ENCODE assay signal across 8 cellular contexts in genomic region chr7:2698581-2699288, GRCh38. TPM values are rescaled to one million over a fixed set of nuclear protein-coding genes. Genes with fewer than 3 reads are reported as not detected.
A peak's percentile ranks its signal among the peaks of the same experiment; 100 is the strongest.
DNase-seq lines count a peak whose midpoint lies in the region; ATAC-seq, FAIRE-seq and TF ChIP-seq lines count a peak whose summit lies in the region.

No MANE protein-coding gene starts in this region.

- CTCF ChIA-PET in activated CD4-positive, alpha-beta memory T cell treated with anti-CD3 and anti-CD28 coated beads, Interleukin-2, amount 10 ng/mL, durations not matched to agents 7 days and 5 days (lab: Charles Lee): interaction anchor here (0.6 to 5.4 kb wide), 14 partner anchors 9 to 248 kb away, joined by 3 to 98 read pairs (median 4); no protein-coding TSS in a partner anchor

- no peaks in the 10 kb centered on the region for H3K36me3 Mint-ChIP-seq in activated CD4-positive, alpha-beta memory T cell treated with anti-CD3 and anti-CD28 coated beads, Interleukin-2, amount 10 ng/mL, durations not matched to agents 7 days and 5 days (ENCODE audit: low read depth)

- H3K27ac ChIP-seq in KOPT-K1 (ENCODE audit: low read depth, low read length, poor library complexity, severe bottlenecking): peak overlapping the region; percentile 45

- FAIRE-seq in D721Med (lab: Jason Lieb, UNC): no peak

- no peaks in the 10 kb centered on the region for H3K36me3 ChIP-seq in GM06990 (ENCODE audit: control insufficient read depth, insufficient read depth, low read length)
- H3K36me3 ChIP-seq in KOPT-K1 (ENCODE audit: insufficient read depth, low read length): no peaks in the 10 kb centered on the region

- peak overlapping the region; percentile 75 for H3K27ac Mint-ChIP-seq in activated CD4-positive, alpha-beta memory T cell treated with anti-CD3 and anti-CD28 coated beads, Interleukin-2, amount 10 ng/mL, durations not matched to agents 7 days and 5 days

- H3K27me3 ChIP-seq in GM06990 (replicated peaks; ENCODE audit: control insufficient read depth, insufficient read depth, low read length): no peaks in the 10 kb centered on the region

- DNase-seq in GM06990 (ENCODE audit: extremely low read depth, insufficient read length) (peak; percentile 87), D721Med (ENCODE audit: insufficient read length, low spot score) (no peak), HK-2 (ENCODE audit: unreplicated experiment) (no peak), HuH-7 (ENCODE audit: low spot score) (no peak)
- peak; percentile 84 for DNase-seq in activated CD4-positive, alpha-beta memory T cell treated with anti-CD3 and anti-CD28 coated beads, Interleukin-2, amount 10 ng/mL, durations not matched to agents 7 days and 5 days
- DNase-seq in stimulated activated CD4-positive, alpha-beta T cell treated with anti-CD3 and anti-CD28 coated beads, Interleukin-15, amount 100 ng/mL, for 48 hours (ENCODE audit: low read depth in 2 of 2): peak; percentile 34 to 40

- POLR2A ChIA-PET in activated CD4-positive, alpha-beta memory T cell treated with anti-CD3 and anti-CD28 coated beads, Interleukin-2, amount 10 ng/mL, durations not matched to agents 7 days and 5 days (lab: Charles Lee): interaction anchor here (0.6 to 3.6 kb wide), 13 partner anchors 9 to 295 kb away, joined by 3 to 62 read pairs (median 4); partner anchors contain the start of gene CHST12

- H3K4me1 Mint-ChIP-seq in activated CD4-positive, alpha-beta memory T cell treated with anti-CD3 and anti-CD28 coated beads, Interleukin-2, amount 10 ng/mL, durations not matched to agents 7 days and 5 days: peaks cover 30% of the 10 kb centered on the region

- H3K9me3 ChIP-seq in KOPT-K1 (ENCODE audit: insufficient read depth, low read length, poor library complexity, severe bottlenecking): no peaks in the 10 kb centered on the region

- TF ChIP-seq CTCF in GM06990 (IDR thresholded peaks at IDR 0.05; ENCODE audit: insufficient read depth, low read length, poor library complexity, severe bottlenecking): no peak
- no peak for TF ChIP-seq CTCF in D721Med (IDR thresholded peaks at IDR 0.05; ENCODE audit: insufficient read depth, missing control alignments)

- ATAC-seq in GM21526 (IDR thresholded peaks at IDR 0.05; ENCODE audit: low FRiP score, unreplicated experiment): peak; percentile 90

- peaks cover 9% of the 10 kb centered on the region for H3K27me3 Mint-ChIP-seq in activated CD4-positive, alpha-beta memory T cell treated with anti-CD3 and anti-CD28 coated beads, Interleukin-2, amount 10 ng/mL, durations not matched to agents 7 days and 5 days

- no peak overlapping the region; the same call in 1 of the 2 replicates for H3K4me3 ChIP-seq in GM06990 (replicated peaks; ENCODE audit: low read depth, low read length)

- H3K4me3 Mint-ChIP-seq in activated CD4-positive, alpha-beta memory T cell treated with anti-CD3 and anti-CD28 coated beads, Interleukin-2, amount 10 ng/mL, durations not matched to agents 7 days and 5 days: peak overlapping the region; percentile 50

- H3K9me3 Mint-ChIP-seq in activated CD4-positive, alpha-beta memory T cell treated with anti-CD3 and anti-CD28 coated beads, Interleukin-2, amount 10 ng/mL, durations not matched to agents 7 days and 5 days: no peaks in the 10 kb centered on the region

RNA-seq across cellular contexts. Expression of gene AMZ1, which starts 10.7 kb away (rescaled TPM):
- under 1 TPM; 0.78 to 0.88 TPM for total RNA-seq in activated CD4-positive, alpha-beta memory T cell treated with anti-CD3 and anti-CD28 coated beads, Interleukin-2, amount 10 ng/mL, durations not matched to agents 7 days and 5 days

Comparison
In these comparisons a context has a peak if more than half of its experiments do, and no peak if none do; other contexts are left out.
1. DNase-seq: peak in GM06990 (single experiment), activated CD4-positive, alpha-beta memory T cell treated with anti-CD3 and anti-CD28 coated beads, Interleukin-2, amount 10 ng/mL, durations not matched to agents 7 days and 5 days (single experiment) and stimulated activated CD4-positive, alpha-beta T cell treated with anti-CD3 and anti-CD28 coated beads, Interleukin-15, amount 100 ng/mL, for 48 hours (2 of 2); none in D721Med (single experiment), HK-2 (single experiment) and HuH-7 (single experiment).